In the genomic region with DNA sequence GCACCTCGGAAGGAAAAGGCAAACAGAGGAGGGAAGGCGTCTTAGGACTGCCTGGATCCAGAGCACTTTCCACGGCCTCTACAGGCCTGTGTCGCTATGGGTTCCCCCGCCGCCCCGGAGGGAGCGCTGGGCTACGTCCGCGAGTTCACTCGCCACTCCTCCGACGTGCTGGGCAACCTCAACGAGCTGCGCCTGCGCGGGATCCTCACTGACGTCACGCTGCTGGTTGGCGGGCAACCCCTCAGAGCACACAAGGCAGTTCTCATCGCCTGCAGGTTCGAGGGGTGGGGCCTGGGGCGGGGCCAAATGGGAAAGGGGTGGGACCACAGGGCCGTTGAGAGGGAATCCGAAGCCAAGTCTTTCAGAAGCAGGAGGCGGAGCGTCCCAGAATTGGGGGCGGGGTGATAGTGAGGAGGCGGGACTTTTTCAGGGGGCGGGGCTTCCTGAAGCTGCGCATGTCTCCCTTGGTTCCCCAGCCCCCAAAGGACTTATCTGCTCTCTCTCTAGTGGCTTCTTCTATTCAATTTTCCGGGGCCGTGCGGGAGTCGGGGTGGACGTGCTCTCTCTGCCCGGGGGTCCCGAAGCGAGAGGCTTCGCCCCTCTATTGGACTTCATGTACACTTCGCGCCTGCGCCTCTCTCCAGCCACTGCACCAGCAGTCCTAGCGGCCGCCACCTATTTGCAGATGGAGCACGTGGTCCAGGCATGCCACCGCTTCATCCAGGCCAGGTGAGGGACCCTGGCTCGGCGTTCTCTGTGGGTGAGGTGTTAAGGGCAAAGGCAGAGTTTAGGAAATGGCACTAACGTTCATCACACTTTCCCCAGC, we compare ENCODE assay signal across 8 cellular contexts. TPM values are rescaled to one million over a fixed set of nuclear protein-coding genes. Genes with fewer than 3 reads are reported as not detected.
DNase-seq lines count a peak whose midpoint lies in the region; ATAC-seq and TF ChIP-seq lines count a peak whose summit lies in the region.

No MANE protein-coding gene starts in this region.

- H3K4me3 Mint-ChIP-seq in H9 (peak overlapping the region; percentile 67 to 89), T-cell (peak overlapping the region; percentile 55 to 83 (median 57))
- H3K4me3 Mint-ChIP-seq in activated naive CD8-positive, alpha-beta T cell treated with anti-CD3 and anti-CD28 coated beads, Interleukin-2, amount 50 U/mL, for 24 hours, result peak overlapping the region; percentile 65

- H2BK12ac ChIP-seq in H9 (ENCODE audit: insufficient read length, low read depth, low read length), result no peak overlapping the region

- H2BK5ac ChIP-seq in H9 (ENCODE audit: insufficient read length, low read length), result no peak overlapping the region

- H3K9ac ChIP-seq in H9 (ENCODE audit: extremely low read depth, insufficient read length, low read length), result no peak overlapping the region
- no peak overlapping the region for H3K9ac ChIP-seq in parathyroid adenoma

- H3K27me3 ChIP-seq in H9 (ENCODE audit: insufficient read depth, low read length), result peaks cover 6% of the 10 kb centered on the region; the same call in 1 of the 2 replicates
- peaks cover 0 to 24% (median 0%) of the 10 kb centered on the region in 9 donors for H3K27me3 ChIP-seq in heart left ventricle
- H3K27me3 ChIP-seq in parathyroid adenoma (ENCODE audit: control insufficient read depth, insufficient read depth, low read length), result no peaks in the 10 kb centered on the region

- POLR2A ChIA-PET in T-cell (lab: Charles Lee), result interaction anchor here in 1 of 2 donors (0.8 kb wide), 1 partner anchor 12 kb away, joined by 5 read pairs; the partner anchor contains the start of gene SLC16A13

- peak overlapping the region; percentile 60; the same call in 1 of the 2 replicates for H3K14ac ChIP-seq in H9 (ENCODE audit: insufficient read depth, low read length)

- no peak overlapping the region for H3T11ph ChIP-seq in H9 (ENCODE audit: low read length)

- no CpG with 5 or more reads among the region's 51 CpGs for WGBS in H9 (ENCODE audit: extremely low coverage, insufficient read length, low lambda C conversion rate)
- 23 to 40% (median 26%) methylated on average over 33 to 51 of the region's 51 CpGs for WGBS in heart left ventricle, 4 donors

- peaks cover 6 to 35% (median 18%) of the 10 kb centered on the region in 3 experiments; a peak in 6 of 7 replicates for H3K36me3 Mint-ChIP-seq in H9 (ENCODE audit: insufficient read depth in 1 of 3, low read depth in 3 of 3)
- H3K36me3 Mint-ChIP-seq in T-cell, result no peaks in the 10 kb centered on the region
- H3K36me3 Mint-ChIP-seq in activated naive CD8-positive, alpha-beta T cell treated with anti-CD3 and anti-CD28 coated beads, Interleukin-2, amount 50 U/mL, for 24 hours (ENCODE audit: low read depth), result peaks cover 2% of the 10 kb centered on the region

- no peaks in the 10 kb centered on the region for H3K79me2 ChIP-seq in H9 (ENCODE audit: insufficient read depth, low read length)
- no peaks in the 10 kb centered on the region for H3K79me2 ChIP-seq in parathyroid adenoma

- H3K56ac ChIP-seq in H9 (ENCODE audit: insufficient read length, low read depth, low read length), result no peak overlapping the region

- H2BK15ac ChIP-seq in H9 (ENCODE audit: low read depth, low read length), result no peak overlapping the region

- ATAC-seq in T-cell (replicated peaks in 1 of 4) (peak; percentile 73 to 81 (median 76)), heart left ventricle (peak; percentile 30 to 75 (median 64))
- peak; percentile 67 for ATAC-seq in activated naive CD8-positive, alpha-beta T cell treated with anti-CD3 and anti-CD28 coated beads, Interleukin-2, amount 50 U/mL, for 24 hours

- peak overlapping the region; percentile 86 for H3K4me2 ChIP-seq in H9 (ENCODE audit: insufficient read depth, insufficient read length, low read length)
- H3K4me2 ChIP-seq in parathyroid adenoma (ENCODE audit: low read length), result peak overlapping the region; percentile 25

- H3K23me2 ChIP-seq in H9 (ENCODE audit: insufficient read length, low read depth, low read length, poor library complexity, severe bottlenecking), result peaks cover 14% of the 10 kb centered on the region

- H4K8ac ChIP-seq in H9 (replicated peaks; ENCODE audit: insufficient read length, low read depth, low read length), result no peak overlapping the region

- H3K4me3 ChIP-seq in heart left ventricle (peak overlapping the region; percentile 32 to 79 (median 62)), parathyroid adenoma (ENCODE audit: low read depth, low read length) (peak overlapping the region; percentile 46)

- CTCF ChIA-PET in T-cell (lab: Charles Lee), result interaction anchor here in 1 of 2 donors (0.6 to 3.4 kb wide), 5 partner anchors 12 to 113 kb away, joined by 3 to 26 read pairs (median 4); partner anchors contain the start of gene SLC16A13

- TF ChIP-seq POLR2A in heart left ventricle (IDR thresholded peaks at IDR 0.05), result peak in 1 of 2 donors; percentile 74

- H3K23ac ChIP-seq in H9 (ENCODE audit: insufficient read length, low read depth, low read length), result no peak overlapping the region

- H3K27me3 Mint-ChIP-seq in H9 (ENCODE audit: low read depth) (peaks cover 39% of the 10 kb centered on the region), T-cell (no peaks in the 10 kb centered on the region)
- peaks cover 11% of the 10 kb centered on the region for H3K27me3 Mint-ChIP-seq in activated naive CD8-positive, alpha-beta T cell treated with anti-CD3 and anti-CD28 coated beads, Interleukin-2, amount 50 U/mL, for 24 hours

- peak overlapping the region in 2 of 3 experiments; percentile 39 to 88; a peak in 2 of 7 replicates for H3K27ac Mint-ChIP-seq in H9
- H3K27ac Mint-ChIP-seq in T-cell, result peak overlapping the region; percentile 52 to 66
- peak overlapping the region; percentile 76 for H3K27ac Mint-ChIP-seq in activated naive CD8-positive, alpha-beta T cell treated with anti-CD3 and anti-CD28 coated beads, Interleukin-2, amount 50 U/mL, for 24 hours

- H3K79me1 ChIP-seq in H9 (ENCODE audit: insufficient read depth, low read depth, low read length, poor library complexity, severe bottlenecking), result no peaks in the 10 kb centered on the region

- H2AFZ ChIP-seq in H9 (ENCODE audit: low read length) (no peak overlapping the region), parathyroid adenoma (peak overlapping the region; percentile 68)

- no peak overlapping the region for H3K18ac ChIP-seq in H9 (ENCODE audit: insufficient read length, low read depth, low read length)

- H4K91ac ChIP-seq in H9 (ENCODE audit: insufficient read length, low read depth, low read length), result no peak overlapping the region

- no peak overlapping the region for H4K5ac ChIP-seq in H9 (ENCODE audit: insufficient read length, low read depth, low read length)

- peaks cover 0 to 38% (median 6%) of the 10 kb centered on the region in 9 donors for H3K36me3 ChIP-seq in heart left ventricle
- H3K36me3 ChIP-seq in parathyroid adenoma (ENCODE audit: control insufficient read depth, insufficient read depth, low read length), result no peaks in the 10 kb centered on the region

- H3K27ac ChIP-seq in 22Rv1, result peak overlapping the region; percentile 64
- no peak overlapping the region for H3K27ac ChIP-seq in H9 (ENCODE audit: insufficient read length, low read depth, low read length)
- peak overlapping the region; percentile 80 to 99 (median 96) for H3K27ac ChIP-seq in heart left ventricle
- peak overlapping the region; percentile 77 for H3K27ac ChIP-seq in parathyroid adenoma
- H3K27ac ChIP-seq in temporal lobe (ENCODE audit: low read depth, low read length), result peak overlapping the region; percentile 61

- H3K9me3 ChIP-seq in H9 (ENCODE audit: control insufficient read depth, low read depth, low read length) (no peaks in the 10 kb centered on the region), heart left ventricle (no peaks in the 10 kb centered on the region), parathyroid adenoma (ENCODE audit: control insufficient read depth, low read length) (no peaks in the 10 kb centered on the region)

- TF ChIP-seq CTCF in 22Rv1 (IDR thresholded peaks at IDR 0.05) (peak; percentile 20), H9 (conservative IDR thresholded peaks at IDR 0.05) (no peak), heart left ventricle (IDR thresholded peaks at IDR 0.05) (no peak), parathyroid adenoma (IDR thresholded peaks at IDR 0.05) (no peak)

- H3K9me3 Mint-ChIP-seq in H9, result peaks cover 0 to 2% of the 10 kb centered on the region in 2 experiments; a peak in 1 of 5 replicates
- no peaks in the 10 kb centered on the region for H3K9me3 Mint-ChIP-seq in T-cell
- H3K9me3 Mint-ChIP-seq in activated naive CD8-positive, alpha-beta T cell treated with anti-CD3 and anti-CD28 coated beads, Interleukin-2, amount 50 U/mL, for 24 hours, result no peaks in the 10 kb centered on the region

- no peak overlapping the region for H2BK120ac ChIP-seq in H9 (ENCODE audit: low read depth, low read length, poor library complexity, severe bottlenecking)

- 0 out of 2 replicates have a peak, but pooled peaks cover 3% of the 10 kb centered on the region for H3K4me1 ChIP-seq in H9 (ENCODE audit: insufficient read depth, low read length)
- peaks cover 5 to 82% (median 35%) of the 10 kb centered on the region in 12 donors for H3K4me1 ChIP-seq in heart left ventricle
- no peaks in the 10 kb centered on the region for H3K4me1 ChIP-seq in parathyroid adenoma

- H4K20me1 ChIP-seq in H9 (ENCODE audit: control insufficient read depth, insufficient read depth, insufficient read length), result no peaks in the 10 kb centered on the region

- no peak overlapping the region for H2AK5ac ChIP-seq in H9 (ENCODE audit: insufficient read length, low read length)

- intact Hi-C loops in heart left ventricle (cut with DNase I), result loop anchor here in 2 of 10 donors (5.0 to 10.0 kb wide), 2 partner anchors 111 to 269 kb away; partner anchors contain the start of gene XAF1 (in 1 of the 2)

- H2BK20ac ChIP-seq in H9 (ENCODE audit: low read depth, low read length, poor library complexity, severe bottlenecking), result no peak overlapping the region

- no peak overlapping the region for H3K4ac ChIP-seq in H9 (ENCODE audit: low read depth, low read length)

- DNase-seq in H9, result peak; percentile 100
- DNase-seq in T-cell, result peak; percentile 75 to 97 (median 91)
- DNase-seq in activated naive CD8-positive, alpha-beta T cell treated with anti-CD3 and anti-CD28 coated beads, Interleukin-2, amount 50 U/mL, for 24 hours, result peak; percentile 95
- DNase-seq in heart left ventricle, result peak; percentile 90 to 97 (median 92)
- DNase-seq in NCI-H2171 treated with DMSO at 0.1 percent for 48 hours (lab: John Stamatoyannopoulos, UW), result no peak

- peaks cover 20 to 39% of the 10 kb centered on the region in 2 experiments for H3K4me1 Mint-ChIP-seq in H9
- H3K4me1 Mint-ChIP-seq in T-cell, result peaks cover 31 to 44% (median 42%) of the 10 kb centered on the region in 3 donors
- H3K4me1 Mint-ChIP-seq in activated naive CD8-positive, alpha-beta T cell treated with anti-CD3 and anti-CD28 coated beads, Interleukin-2, amount 50 U/mL, for 24 hours, result peaks cover 35% of the 10 kb centered on the region

RNA-seq across cellular contexts. Expression of gene BCL6B, which starts 0.9 kb away (rescaled TPM):
- 3.3 and 4.9 TPM in 2 replicates for total RNA-seq in H9 (2021)
- under 1 TPM in 1 of 5 donors, not detected in 4; 0.53 TPM for total RNA-seq in T-cell
- 10 to 100 TPM in 6 of 9 donors, 1 to 10 TPM in 3; 9.0 to 32.8 (median 14.9) TPM for total RNA-seq in heart left ventricle
- polyA plus RNA-seq in heart left ventricle, result 10 to 100 TPM in 1 of 2 donors, 1 to 10 TPM in 1; 5.9 to 10.3 TPM
- 1.5 TPM for total RNA-seq in temporal lobe

RNA-seq across cellular contexts. Expression of gene RNASEK, which starts 11.4 kb away (rescaled TPM):
- total RNA-seq in H9 (2021) (161 and 167 TPM in 2 replicates), T-cell (100 to 1,000 TPM in 4 of 5 donors, 10 to 100 TPM in 1; 98.3 to 160 (median 133) TPM), heart left ventricle (100 to 1,000 TPM; 149 to 255 (median 171) TPM), temporal lobe (26.3 TPM)
- polyA plus RNA-seq in heart left ventricle, result 100 to 1,000 TPM; 290 to 387 TPM

RNA-seq across cellular contexts. Expression of gene SLC16A13, which starts 12.0 kb away (rescaled TPM):
- total RNA-seq in H9 (2021) (6.1 and 6.8 TPM in 2 replicates), T-cell (10 to 100 TPM in 3 of 5 donors, 1 to 10 TPM in 2; 3.8 to 17.6 (median 15.4) TPM), heart left ventricle (1 to 10 TPM in 8 of 9 donors, under 1 TPM in 1; 0.83 to 2.1 (median 1.1) TPM), temporal lobe (0.25 TPM)
- under 1 TPM; 0.87 to 0.95 TPM for polyA plus RNA-seq in heart left ventricle

RNA-seq across cellular contexts. Expression of gene SLC16A11, which starts 20.1 kb away (rescaled TPM):
- total RNA-seq in H9 (2021), result 0.13 TPM in 1 of 2 replicates, not detected in the other
- 1 to 10 TPM; 1.4 to 2.2 (median 1.8) TPM for total RNA-seq in T-cell
- under 1 TPM in 8 of 9 donors, not detected in 1; 0.19 to 1.00 (median 0.79) TPM for total RNA-seq in heart left ventricle
- 1 to 10 TPM in 1 of 2 donors, under 1 TPM in 1; 0.68 to 1.4 TPM for polyA plus RNA-seq in heart left ventricle
- total RNA-seq in temporal lobe, result not detected

RNA-seq across cellular contexts. Expression of gene ALOX12, which starts 27.9 kb away (rescaled TPM):
- 0.81 and 1.9 TPM in 2 replicates for total RNA-seq in H9 (2021)
- under 1 TPM in 3 of 5 donors, not detected in 2; 0.12 to 0.78 (median 0.13) TPM for total RNA-seq in T-cell
- total RNA-seq in heart left ventricle, result under 1 TPM in 1 of 9 donors, not detected in 8; 0.44 TPM
- not detected for polyA plus RNA-seq in heart left ventricle
- under 0.01 TPM for total RNA-seq in temporal lobe
